In genomic region chr12:101653503-101653902, GRCh38 we compare ENCODE assay signal across 24 cellular contexts. TPM values are rescaled to one million over a fixed set of nuclear protein-coding genes. Genes with fewer than 3 reads are reported as not detected.
"Had no signal": no experiment of that assay in that cellular context is flagged by ENCODE, and none has a peak within 500 bp of the region (broad histone marks: within the 10 kb centered on the region; RNA-seq: fewer than 3 reads in every experiment).

No MANE protein-coding gene starts in this region.

- H3K4me3 ChIP-seq: lung, psoas muscle, smooth muscle cell had no signal

- ATAC-seq: activated CD8-positive, alpha-beta T cell treated with anti-CD3 and anti-CD28 coated beads for 36 hours; activated T-helper 17 cell treated with anti-CD3 and anti-CD28 coated beads, Interleukin-2, amount 50 U/mL, for 72 hours; foreskin keratinocyte; left lobe of liver; psoas muscle; right cardiac atrium; stimulated activated effector memory CD8-positive, alpha-beta T cell treated with anti-CD3 and anti-CD28 coated beads, Interleukin-12 subunit alpha, Interleukin-12 subunit beta, amount 100 ng/mL, for 72 hours had no signal

- H3K4me3 Mint-ChIP-seq: activated B cell treated with CpG ODN at 0.5 μM for 24 hours; activated CD8-positive, alpha-beta T cell treated with anti-CD3 and anti-CD28 coated beads for 36 hours; activated naive CD8-positive, alpha-beta T cell treated with anti-CD3 and anti-CD28 coated beads, Interleukin-2, amount 10 ng/mL, durations not matched to agents 7 days and 5 days; activated T-helper 17 cell treated with anti-CD3 and anti-CD28 coated beads, Interleukin-2, amount 50 U/mL, for 72 hours; mesothelial cell of epicardium; stimulated activated effector memory CD8-positive, alpha-beta T cell treated with anti-CD3 and anti-CD28 coated beads, Interleukin-12 subunit alpha, Interleukin-12 subunit beta, amount 100 ng/mL, for 72 hours; T-helper 2 cell treated with Interferon-gamma antibody and Interleukin-4, amounts not matched to agents 5 μg/mL and 100 μg/mL, for 36 hours had no signal

- H3K27ac ChIP-seq: foreskin keratinocyte, psoas muscle had no signal

- DNase-seq: activated B cell treated with CpG ODN at 0.5 μM for 24 hours; activated CD4-positive, alpha-beta T cell treated with anti-CD3 and anti-CD28 coated beads for 48 hours; activated CD8-positive, alpha-beta T cell treated with anti-CD3 and anti-CD28 coated beads for 36 hours; activated naive CD4-positive, alpha-beta T cell; activated naive CD8-positive, alpha-beta T cell treated with anti-CD3 and anti-CD28 coated beads, Interleukin-2, amount 10 ng/mL, durations not matched to agents 7 days and 5 days; activated T-cell treated with anti-CD3 and anti-CD28 coated beads, Interleukin-2, amount 50 U/mL, for 1 hour; amygdala; foreskin keratinocyte; head of caudate nucleus; psoas muscle; right cardiac atrium; stimulated activated CD4-positive, alpha-beta T cell treated with anti-CD3 and anti-CD28 coated beads, Interleukin-4, amount 100 ng/mL, for 1 hour had no signal

- H3K4me1 ChIP-seq: foreskin keratinocyte, psoas muscle had no signal

- H3K9me3 ChIP-seq: psoas muscle had no signal

- H3K36me3 Mint-ChIP-seq: activated naive CD8-positive, alpha-beta T cell treated with anti-CD3 and anti-CD28 coated beads, Interleukin-2, amount 10 ng/mL, durations not matched to agents 7 days and 5 days; mesothelial cell of epicardium; stimulated activated effector memory CD8-positive, alpha-beta T cell treated with anti-CD3 and anti-CD28 coated beads, Interleukin-12 subunit alpha, Interleukin-12 subunit beta, amount 100 ng/mL, for 72 hours had no signal

- H3K4me1 Mint-ChIP-seq: activated naive CD8-positive, alpha-beta T cell treated with anti-CD3 and anti-CD28 coated beads, Interleukin-2, amount 10 ng/mL, durations not matched to agents 7 days and 5 days; activated T-helper 17 cell treated with anti-CD3 and anti-CD28 coated beads, Interleukin-2, amount 50 U/mL, for 72 hours; mesothelial cell of epicardium; stimulated activated effector memory CD8-positive, alpha-beta T cell treated with anti-CD3 and anti-CD28 coated beads, Interleukin-12 subunit alpha, Interleukin-12 subunit beta, amount 100 ng/mL, for 72 hours had no signal

- H3K9me3 Mint-ChIP-seq: activated B cell treated with CpG ODN at 0.5 μM for 24 hours; activated CD8-positive, alpha-beta T cell treated with anti-CD3 and anti-CD28 coated beads for 36 hours; activated naive CD8-positive, alpha-beta T cell treated with anti-CD3 and anti-CD28 coated beads, Interleukin-2, amount 10 ng/mL, durations not matched to agents 7 days and 5 days; activated T-helper 17 cell treated with anti-CD3 and anti-CD28 coated beads, Interleukin-2, amount 50 U/mL, for 72 hours; mesothelial cell of epicardium; stimulated activated effector memory CD8-positive, alpha-beta T cell treated with anti-CD3 and anti-CD28 coated beads, Interleukin-12 subunit alpha, Interleukin-12 subunit beta, amount 100 ng/mL, for 72 hours; T-helper 2 cell treated with Interferon-gamma antibody and Interleukin-4, amounts not matched to agents 5 μg/mL and 100 μg/mL, for 36 hours had no signal

- H3K27ac Mint-ChIP-seq: activated B cell treated with CpG ODN at 0.5 μM for 24 hours; activated CD8-positive, alpha-beta T cell treated with anti-CD3 and anti-CD28 coated beads for 36 hours; activated naive CD8-positive, alpha-beta T cell treated with anti-CD3 and anti-CD28 coated beads, Interleukin-2, amount 10 ng/mL, durations not matched to agents 7 days and 5 days; activated T-helper 17 cell treated with anti-CD3 and anti-CD28 coated beads, Interleukin-2, amount 50 U/mL, for 72 hours; mesothelial cell of epicardium; stimulated activated effector memory CD8-positive, alpha-beta T cell treated with anti-CD3 and anti-CD28 coated beads, Interleukin-12 subunit alpha, Interleukin-12 subunit beta, amount 100 ng/mL, for 72 hours; T-helper 2 cell treated with Interferon-gamma antibody and Interleukin-4, amounts not matched to agents 5 μg/mL and 100 μg/mL, for 36 hours had no signal

- H3K27me3 Mint-ChIP-seq: activated B cell treated with CpG ODN at 0.5 μM for 24 hours had no signal

RNA-seq across cellular contexts. Expression of gene MYBPC1, which starts 58.7 kb away (rescaled TPM):
- total RNA-seq: activated B cell treated with CpG ODN at 0.5 μM for 24 hours; activated CD8-positive, alpha-beta T cell treated with anti-CD3 and anti-CD28 coated beads for 36 hours; activated naive CD8-positive, alpha-beta T cell treated with anti-CD3 and anti-CD28 coated beads, Interleukin-2, amount 10 ng/mL, durations not matched to agents 7 days and 5 days; activated T-helper 17 cell treated with anti-CD3 and anti-CD28 coated beads, Interleukin-2, amount 50 U/mL, for 72 hours; epithelial cell of proximal tubule; fibroblast of lung; foreskin keratinocyte; left lobe of liver; lung; mesothelial cell of epicardium; osteoblast; smooth muscle cell had no signal
- polyA plus RNA-seq: fibroblast of lung, foreskin keratinocyte, keratinocyte, neural cell, smooth muscle cell had no signal
